14 cellular contexts compared by ENCODE assay signal in the genomic region with DNA sequence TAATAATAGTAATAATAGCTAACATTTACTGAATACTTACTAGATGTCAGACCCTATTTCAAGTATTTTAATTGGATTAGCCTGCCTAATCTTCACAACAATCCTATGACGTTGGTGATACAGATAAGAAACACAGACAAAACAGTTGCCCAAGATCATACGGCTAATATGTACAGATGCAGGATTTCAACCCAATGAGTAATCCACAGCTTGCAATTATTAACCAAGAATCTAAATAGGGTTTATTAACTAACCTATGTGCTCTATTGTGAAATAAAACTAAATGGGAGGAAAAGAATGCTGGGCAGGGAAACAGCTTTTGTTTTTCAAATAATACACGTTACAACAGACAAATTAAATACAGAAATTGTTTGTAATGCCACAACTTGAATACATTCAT. TPM values are rescaled to one million over a fixed set of nuclear protein-coding genes. Genes with fewer than 3 reads are reported as not detected.
DNase-seq lines count a peak whose midpoint lies in the region; ATAC-seq, FAIRE-seq and TF ChIP-seq lines count a peak whose summit lies in the region.
"Had no signal": no experiment of that assay in that cellular context is flagged by ENCODE, and none has a peak within 500 bp of the region (broad histone marks: within the 10 kb centered on the region; RNA-seq: fewer than 3 reads in every experiment).

No MANE protein-coding gene starts in this region.

- no peak overlapping the region for H3K9ac ChIP-seq in endodermal cell (ENCODE audit: extremely low read depth, low read length, poor library complexity, severe bottlenecking)

- peak; percentile 94 for FAIRE-seq in small intestine (lab: Jason Lieb, UNC)

- H3K27me3 ChIP-seq in endodermal cell (ENCODE audit: control insufficient read depth, insufficient read depth, low read length, poor library complexity, severe bottlenecking) (no peaks in the 10 kb centered on the region), small intestine (ENCODE audit: control insufficient read depth in 2 of 2, insufficient read depth in 2 of 2, low read length in 2 of 2) (no peaks in the 10 kb centered on the region)
- H3K27me3 ChIP-seq: SJSA1, thyroid gland had no signal

- H3K36me3 ChIP-seq in endodermal cell (ENCODE audit: control insufficient read depth, insufficient read depth, low read length) (no peaks in the 10 kb centered on the region), small intestine (ENCODE audit: control insufficient read depth in 2 of 2, insufficient read depth in 2 of 2, low read length in 2 of 2) (peaks cover 0 to 2% of the 10 kb centered on the region in 2 donors)
- H3K36me3 ChIP-seq: SJSA1 had no signal

- no peak overlapping the region for H3K4me3 ChIP-seq in endodermal cell (ENCODE audit: low read length)
- H3K4me3 ChIP-seq in small intestine (ENCODE audit: low read depth in 1 of 2, low read length in 2 of 2): no peak overlapping the region
- H3K4me3 ChIP-seq: lower lobe of right lung, SJSA1, thyroid gland had no signal

- peak; percentile 62 for DNase-seq in NCI-H748 (lab: John Stamatoyannopoulos, UW; ENCODE audit: unreplicated experiment)
- DNase-seq in NCI-H748 treated with DMSO at 0.1 percent for 48 hours (lab: John Stamatoyannopoulos, UW): no peak
- no peak for DNase-seq in endodermal cell
- DNase-seq in small intestine: peak; percentile 77
- DNase-seq in activated CD8-positive, alpha-beta memory T cell treated with anti-CD3 and anti-CD28 coated beads, Interleukin-2, amount 50 U/mL, for 4 hours: no peak
- no peak for DNase-seq in activated CD4-positive, alpha-beta T cell treated with anti-CD3 and anti-CD28 coated beads for 4 hours
- DNase-seq in inferior parietal cortex (ENCODE audit: extremely low spot score): no peak
- DNase-seq: caudate nucleus; lower lobe of right lung; NCI-H187; stimulated activated CD4-positive, alpha-beta T cell treated with anti-CD3 and anti-CD28 coated beads, Interleukin-15, amount 100 ng/mL, for 24 hours; thyroid gland had no signal

- no peak for TF ChIP-seq CTCF in endodermal cell (conservative IDR thresholded peaks at IDR 0.05)

- peaks cover 7% of the 10 kb centered on the region for H3K4me1 Mint-ChIP-seq in endodermal cell

- H3K27ac Mint-ChIP-seq in endodermal cell: peak overlapping the region; percentile 84

- no peaks in the 10 kb centered on the region for H3K9me3 ChIP-seq in endodermal cell (ENCODE audit: control insufficient read depth, low read length)
- H3K9me3 ChIP-seq in small intestine (ENCODE audit: control insufficient read depth, low read depth): no peaks in the 10 kb centered on the region
- H3K9me3 ChIP-seq: lower lobe of right lung, SJSA1, thyroid gland had no signal

- H3K36me3 Mint-ChIP-seq in endodermal cell (ENCODE audit: low read depth): no peaks in the 10 kb centered on the region

- H3K9me3 Mint-ChIP-seq in endodermal cell: no peaks in the 10 kb centered on the region

- no peak overlapping the region for H3K27ac ChIP-seq in endodermal cell (ENCODE audit: low read depth, low read length)
- no peak overlapping the region for H3K27ac ChIP-seq in small intestine (ENCODE audit: low read depth in 1 of 2, low read length in 1 of 2)
- H3K27ac ChIP-seq: lower lobe of right lung, SJSA1, thyroid gland had no signal

- peak; percentile 90 for ATAC-seq in HG03175 (IDR thresholded peaks at IDR 0.05; ENCODE audit: unreplicated experiment)

- no peak overlapping the region for H3K4me3 Mint-ChIP-seq in endodermal cell

- no peaks in the 10 kb centered on the region for H3K4me1 ChIP-seq in endodermal cell (ENCODE audit: control insufficient read depth, insufficient read depth, low read length)
- no peaks in the 10 kb centered on the region for H3K4me1 ChIP-seq in small intestine (ENCODE audit: control insufficient read depth in 2 of 2, insufficient read depth in 1 of 2, low read depth in 1 of 2, low read length in 1 of 2)

- WGBS in endodermal cell (ENCODE audit: insufficient coverage in 1 of 2, insufficient read length in 1 of 2), 2 experiments: 33 to 44% methylated on average over 1 to 3 of the region's 3 CpGs
- 9 to 41% (median 18%) methylated on average over 3 of the region's 3 CpGs for WGBS in small intestine, 3 donors

- H3K27me3 Mint-ChIP-seq in endodermal cell (ENCODE audit: insufficient read depth): no peaks in the 10 kb centered on the region

RNA-seq across cellular contexts. Expression of gene FBXO8, which starts 23.4 kb away (rescaled TPM):
- total RNA-seq in endodermal cell: 1 to 10 TPM; 9.4 to 9.8 TPM
- polyA plus RNA-seq in endodermal cell (2013, experiment 1 of 2): 16.6 TPM
- polyA plus RNA-seq in endodermal cell (2013, experiment 2 of 2): 17.8 TPM
- polyA plus RNA-seq in small intestine: 10 to 100 TPM; 14.5 to 25.5 (median 23.5) TPM

RNA-seq across cellular contexts. Expression of gene CEP44, which starts 23.6 kb away (rescaled TPM):
- 10 to 100 TPM; 21.5 to 24.9 TPM for total RNA-seq in endodermal cell
- polyA plus RNA-seq in endodermal cell (2013, experiment 1 of 2): 26.0 TPM
- 22.6 TPM for polyA plus RNA-seq in endodermal cell (2013, experiment 2 of 2)
- 1 to 10 TPM; 4.1 to 6.0 (median 5.1) TPM for polyA plus RNA-seq in small intestine

Comparison
In these comparisons a context has a peak if more than half of its experiments do, and no peak if none do; other contexts are left out.
1. DNase-seq: peak in NCI-H748 (single experiment) and small intestine (single experiment); none in NCI-H748 treated with DMSO at 0.1 percent for 48 hours (single experiment), endodermal cell (single experiment), activated CD8-positive, alpha-beta memory T cell treated with anti-CD3 and anti-CD28 coated beads, Interleukin-2, amount 50 U/mL, for 4 hours (single experiment), activated CD4-positive, alpha-beta T cell treated with anti-CD3 and anti-CD28 coated beads for 4 hours (0 of 2) and inferior parietal cortex (single experiment).